In genomic region chr17:21288581-21289017, GRCh38 we compare ENCODE assay signal across 8 cellular contexts. TPM values are rescaled to one million over a fixed set of nuclear protein-coding genes. Genes with fewer than 3 reads are reported as not detected.
A peak's percentile ranks its signal among the peaks of the same experiment; 100 is the strongest.
DNase-seq lines count a peak whose midpoint lies in the region; ATAC-seq and TF ChIP-seq lines count a peak whose summit lies in the region.

No MANE protein-coding gene starts in this region.

- H3K4me1 ChIP-seq in heart right ventricle (peaks cover 37 to 74% (median 54%) of the 10 kb centered on the region in 9 donors), ascending aorta (peaks cover 26 to 40% of the 10 kb centered on the region in 2 donors)

- WGBS in heart right ventricle, 2 donors = 55 to 63% methylated on average over 5 of the region's 5 CpGs

- H3K27ac Mint-ChIP-seq in naive thymus-derived CD8-positive, alpha-beta T cell = peak overlapping the region; percentile 86 to 98 (median 96)

- peaks cover 31 to 70% (median 58%) of the 10 kb centered on the region in 4 donors for H3K4me1 Mint-ChIP-seq in naive thymus-derived CD8-positive, alpha-beta T cell

- H3K27me3 Mint-ChIP-seq in naive thymus-derived CD8-positive, alpha-beta T cell = peaks cover 0 to 12% (median 3%) of the 10 kb centered on the region in 5 donors

- intact Hi-C loops in heart right ventricle (cut with DNase I) (loop anchor here in 7 of 10 donors (5.0 to 10.0 kb wide), 5 partner anchors 74 to 246 kb away; partner anchors contain the start of genes USP22 (in 3 of the 7) and TMEM11 (in 2 of the 7)), left ventricle myocardium superior (cut with micrococcal nuclease) (no loop called here), ascending aorta (cut with DNase I) (no loop called here)

- peaks cover 0 to 33% (median 0%) of the 10 kb centered on the region in 9 donors for H3K36me3 ChIP-seq in heart right ventricle
- H3K36me3 ChIP-seq in ascending aorta = peaks cover 0 to 9% of the 10 kb centered on the region in 2 donors

- peaks cover 0 to 17% (median 0%) of the 10 kb centered on the region in 3 donors for H3K36me3 Mint-ChIP-seq in naive thymus-derived CD8-positive, alpha-beta T cell

- H3K9me3 ChIP-seq in heart right ventricle = no peaks in the 10 kb centered on the region
- no peaks in the 10 kb centered on the region for H3K9me3 ChIP-seq in ascending aorta

- no peak for ATAC-seq in heart right ventricle
- no peak for ATAC-seq in left ventricle myocardium superior
- ATAC-seq in HG03354 (IDR thresholded peaks at IDR 0.05; ENCODE audit: poor library complexity, severe bottlenecking, unreplicated experiment) = peak; percentile 24
- ATAC-seq in naive thymus-derived CD8-positive, alpha-beta T cell = no peak
- ATAC-seq in GM21717 (IDR thresholded peaks at IDR 0.05; ENCODE audit: unreplicated experiment) = no peak

- H3K9me3 Mint-ChIP-seq in naive thymus-derived CD8-positive, alpha-beta T cell = peaks cover 0 to 14% (median 8%) of the 10 kb centered on the region in 9 donors

- H3K4me3 Mint-ChIP-seq in naive thymus-derived CD8-positive, alpha-beta T cell = peak overlapping the region in 9 of 10 donors; percentile 38 to 97 (median 93)

- TF ChIP-seq CTCF in heart right ventricle (IDR thresholded peaks at IDR 0.05) (peak in 5 of 9 donors; percentile 3 to 30 (median 30)), ascending aorta (IDR thresholded peaks at IDR 0.05) (peak in 1 of 3 experiments; percentile 21)

- DNase-seq in heart right ventricle = no peak
- DNase-seq in left ventricle myocardium superior = no peak
- peak in 1 of 2 donors; percentile 71 for DNase-seq in ascending aorta (ENCODE audit: low spot score in 2 of 2)
- DNase-seq in naive thymus-derived CD8-positive, alpha-beta T cell = no peak
- DNase-seq in NCI-H446 (lab: John Stamatoyannopoulos, UW) = no peak
- DNase-seq in DMS79 (lab: John Stamatoyannopoulos, UW) = no peak

- H3K27ac ChIP-seq in heart right ventricle (peak overlapping the region; percentile 71 to 99 (median 96)), ascending aorta (peak overlapping the region; percentile 95 to 97)

- peaks cover 0 to 4% (median 0%) of the 10 kb centered on the region in 7 donors for H3K27me3 ChIP-seq in heart right ventricle
- H3K27me3 ChIP-seq in ascending aorta = no peaks in the 10 kb centered on the region

- POLR2A ChIA-PET in naive thymus-derived CD8-positive, alpha-beta T cell (lab: Charles Lee) = interaction anchor here (1.0 to 3.8 kb wide), 8 partner anchors 12 to 245 kb away, joined by 3 to 53 read pairs (median 5); partner anchors contain the start of genes NATD1 and USP22

- H3K4me3 ChIP-seq in heart right ventricle = peak overlapping the region in 7 of 10 donors; percentile 23 to 99 (median 98)
- peak overlapping the region; percentile 42 to 94 for H3K4me3 ChIP-seq in ascending aorta

RNA-seq across cellular contexts. Expression of gene MAP2K3, which starts 4.1 kb away (rescaled TPM):
- 10 to 100 TPM; 28.9 to 71.6 (median 60.4) TPM for total RNA-seq in heart right ventricle
- polyA plus RNA-seq in heart right ventricle = 100 to 1,000 TPM in 1 of 2 donors, 10 to 100 TPM in 1; 32.1 to 103 TPM
- total RNA-seq in left ventricle myocardium superior = 38.6 TPM
- total RNA-seq in ascending aorta = 294 TPM
- total RNA-seq in naive thymus-derived CD8-positive, alpha-beta T cell = 10 to 100 TPM; 39.4 to 42.2 TPM
- 10 to 100 TPM; 49.0 to 69.4 (median 49.7) TPM for polyA plus RNA-seq in naive thymus-derived CD8-positive, alpha-beta T cell

RNA-seq across cellular contexts. Expression of gene NATD1, which starts 35.4 kb away (rescaled TPM):
- total RNA-seq in heart right ventricle (10 to 100 TPM; 11.9 to 23.1 (median 19.6) TPM), left ventricle myocardium superior (22.1 TPM), ascending aorta (13.4 TPM)
- polyA plus RNA-seq in heart right ventricle = 1 to 10 TPM; 3.1 to 4.0 TPM
- total RNA-seq in naive thymus-derived CD8-positive, alpha-beta T cell = 1 to 10 TPM; 9.2 to 9.3 TPM
- polyA plus RNA-seq in naive thymus-derived CD8-positive, alpha-beta T cell = 1 to 10 TPM in 1 of 3 donors, under 1 TPM in 2; 0.60 to 1.2 (median 0.99) TPM

Comparison
In these comparisons a context has a peak if more than half of its experiments do, and no peak if none do; other contexts are left out.
1. intact Hi-C loops: an anchor here in heart right ventricle (5.0 to 10.0 kb wide); none called in left ventricle myocardium superior and ascending aorta.